Comparison of ENCODE assay signal across 16 cellular contexts in genomic region chr16:83840060-83840617, GRCh38. TPM values are rescaled to one million over a fixed set of nuclear protein-coding genes. Genes with fewer than 3 reads are reported as not detected.
A peak's percentile ranks its signal among the peaks of the same experiment; 100 is the strongest.
DNase-seq lines count a peak whose midpoint lies in the region; ATAC-seq and TF ChIP-seq lines count a peak whose summit lies in the region.
"Had no signal": no experiment of that assay in that cellular context is flagged by ENCODE, and none has a peak within 500 bp of the region (broad histone marks: within the 10 kb centered on the region; RNA-seq: fewer than 3 reads in every experiment).

No MANE protein-coding gene starts in this region.

- H3K14ac ChIP-seq in H9 (ENCODE audit: insufficient read depth, low read length) (peak overlapping the region; percentile 11; the same call in 1 of the 2 replicates), trophoblast cell (ENCODE audit: low read length) (no peak overlapping the region)

- peaks cover 79 to 81% of the 10 kb centered on the region in 2 experiments for H3K4me1 Mint-ChIP-seq in H9
- peaks cover 91% of the 10 kb centered on the region for H3K4me1 Mint-ChIP-seq in WTC11
- peaks cover 22% of the 10 kb centered on the region for H3K4me1 Mint-ChIP-seq in activated CD4-positive, alpha-beta memory T cell treated with anti-CD3 and anti-CD28 coated beads, Interleukin-2, amount 10 ng/mL, durations not matched to agents 7 days and 5 days

- no peak for DNase-seq in H9
- no peak for DNase-seq in WTC11 (ENCODE audit: low spot score)
- DNase-seq in trophoblast cell, result no peak
- DNase-seq in activated CD4-positive, alpha-beta memory T cell treated with anti-CD3 and anti-CD28 coated beads, Interleukin-2, amount 10 ng/mL, durations not matched to agents 7 days and 5 days, result no peak
- no peak for DNase-seq in foreskin fibroblast
- no peak for DNase-seq in esophagus squamous epithelium (lab: John Stamatoyannopoulos, UW)
- DNase-seq: 8988T; AML-193; CD8-positive, alpha-beta memory T cell; DMS53; GF-D8; GM23248; IMR-90 had no signal

- H3K27ac Mint-ChIP-seq in H9 (peak overlapping the region; percentile 95 to 100 (median 99)), WTC11 (peak overlapping the region; percentile 100)
- no peak overlapping the region for H3K27ac Mint-ChIP-seq in activated CD4-positive, alpha-beta memory T cell treated with anti-CD3 and anti-CD28 coated beads, Interleukin-2, amount 10 ng/mL, durations not matched to agents 7 days and 5 days
- H3K27ac Mint-ChIP-seq: CD8-positive, alpha-beta memory T cell had no signal

- H3K4me3 Mint-ChIP-seq in H9 (peak overlapping the region; percentile 21 to 60; a peak in 4 of 5 replicates), WTC11 (peak overlapping the region; percentile 43)
- H3K4me3 Mint-ChIP-seq in activated CD4-positive, alpha-beta memory T cell treated with anti-CD3 and anti-CD28 coated beads, Interleukin-2, amount 10 ng/mL, durations not matched to agents 7 days and 5 days, result no peak overlapping the region
- H3K4me3 Mint-ChIP-seq: CD8-positive, alpha-beta memory T cell had no signal

- POLR2A ChIA-PET in WTC11 (lab: Charles Lee), result no interaction called here
- POLR2A ChIA-PET in activated CD4-positive, alpha-beta memory T cell treated with anti-CD3 and anti-CD28 coated beads, Interleukin-2, amount 10 ng/mL, durations not matched to agents 7 days and 5 days (lab: Charles Lee), result no interaction called here

- H3K4me1 ChIP-seq in H9 (ENCODE audit: insufficient read depth, low read length) (peaks cover 6% of the 10 kb centered on the region), iPS-18a (ENCODE audit: control insufficient read depth, low read depth, low read length) (peaks cover 52% of the 10 kb centered on the region), trophoblast cell (ENCODE audit: control insufficient read depth in 1 of 2, insufficient read depth in 2 of 2, low read length in 2 of 2) (peaks cover 3 to 11% of the 10 kb centered on the region in 2 experiments), esophagus squamous epithelium (no peaks in the 10 kb centered on the region)

- CTCF ChIA-PET in WTC11 (lab: Charles Lee), result no interaction called here
- CTCF ChIA-PET in activated CD4-positive, alpha-beta memory T cell treated with anti-CD3 and anti-CD28 coated beads, Interleukin-2, amount 10 ng/mL, durations not matched to agents 7 days and 5 days (lab: Charles Lee), result no interaction called here

- no peak overlapping the region for H2AFZ ChIP-seq in H9 (ENCODE audit: low read length)
- H2AFZ ChIP-seq in trophoblast cell (ENCODE audit: insufficient read depth, low read length, poor library complexity), result no peak overlapping the region
- H2AFZ ChIP-seq: GM23248 had no signal

- H3K79me2 ChIP-seq in H9 (ENCODE audit: insufficient read depth, low read length), result no peaks in the 10 kb centered on the region
- no peaks in the 10 kb centered on the region for H3K79me2 ChIP-seq in trophoblast cell (ENCODE audit: control insufficient read depth, insufficient read depth, low read length, poor library complexity)

- intact Hi-C loops in esophagus squamous epithelium (cut with DNase I), result no loop called here

- peak overlapping the region; percentile 49 for H4K5ac ChIP-seq in H9 (ENCODE audit: insufficient read length, low read depth, low read length)

- H3K4me2 ChIP-seq in H9 (ENCODE audit: insufficient read depth, insufficient read length, low read length) (peak overlapping the region; percentile 13), trophoblast cell (ENCODE audit: low read length) (no peak overlapping the region)
- H3K4me2 ChIP-seq: BLaER1 had no signal

- H3K36me3 Mint-ChIP-seq in H9 (ENCODE audit: insufficient read depth in 1 of 3, low read depth in 3 of 3), result peaks cover 0 to 3% (median 0%) of the 10 kb centered on the region in 3 experiments; a peak in 2 of 7 replicates
- no peaks in the 10 kb centered on the region for H3K36me3 Mint-ChIP-seq in WTC11
- H3K36me3 Mint-ChIP-seq in activated CD4-positive, alpha-beta memory T cell treated with anti-CD3 and anti-CD28 coated beads, Interleukin-2, amount 10 ng/mL, durations not matched to agents 7 days and 5 days (ENCODE audit: low read depth), result no peaks in the 10 kb centered on the region

- H4K8ac ChIP-seq in H9 (replicated peaks; ENCODE audit: insufficient read length, low read depth, low read length), result no peak overlapping the region
- peak overlapping the region; percentile 51 for H4K8ac ChIP-seq in trophoblast cell (ENCODE audit: low read depth, low read length)

- H2BK15ac ChIP-seq in H9 (ENCODE audit: low read depth, low read length), result no peak overlapping the region

- H4K20me1 ChIP-seq in H9 (ENCODE audit: control insufficient read depth, insufficient read depth, insufficient read length), result no peaks in the 10 kb centered on the region
- H4K20me1 ChIP-seq: BLaER1 had no signal

- ATAC-seq in WTC11, result peak; percentile 66

- H2AK5ac ChIP-seq in H9 (ENCODE audit: insufficient read length, low read length) (no peak overlapping the region), trophoblast cell (ENCODE audit: low read length) (no peak overlapping the region)

- H3K9me3 Mint-ChIP-seq in H9, result peaks cover 1 to 3% of the 10 kb centered on the region in 2 experiments; a peak in 3 of 5 replicates
- H3K9me3 Mint-ChIP-seq in WTC11, result peaks cover 5% of the 10 kb centered on the region; the same call in 1 of the 2 replicates
- no peaks in the 10 kb centered on the region for H3K9me3 Mint-ChIP-seq in activated CD4-positive, alpha-beta memory T cell treated with anti-CD3 and anti-CD28 coated beads, Interleukin-2, amount 10 ng/mL, durations not matched to agents 7 days and 5 days
- H3K9me3 Mint-ChIP-seq: CD8-positive, alpha-beta memory T cell had no signal

- no peak overlapping the region for H3K23ac ChIP-seq in H9 (ENCODE audit: insufficient read length, low read depth, low read length)
- no peak overlapping the region for H3K23ac ChIP-seq in trophoblast cell (ENCODE audit: low read length)

- H3K9ac ChIP-seq in H9 (ENCODE audit: extremely low read depth, insufficient read length, low read length), result no peak overlapping the region
- H3K9ac ChIP-seq in iPS-18a (ENCODE audit: low read length), result peak overlapping the region; percentile 25
- H3K9ac ChIP-seq in trophoblast cell (ENCODE audit: low read length), result no peak overlapping the region
- H3K9ac ChIP-seq: BLaER1, GM23248 had no signal

- TF ChIP-seq CTCF in H9 (conservative IDR thresholded peaks at IDR 0.05) (no peak), WTC11 (IDR thresholded peaks at IDR 0.05) (no peak), foreskin fibroblast (IDR thresholded peaks at IDR 0.05; ENCODE audit: low read depth, low read length) (no peak), esophagus squamous epithelium (IDR thresholded peaks at IDR 0.05) (no peak)

- H3K4ac ChIP-seq in H9 (ENCODE audit: low read depth, low read length) (no peak overlapping the region; the same call in 1 of the 2 replicates), trophoblast cell (ENCODE audit: low read depth, low read length) (no peak overlapping the region)

- H3K79me1 ChIP-seq in H9 (ENCODE audit: insufficient read depth, low read depth, low read length, poor library complexity, severe bottlenecking) (no peaks in the 10 kb centered on the region), trophoblast cell (ENCODE audit: low read length) (peaks cover 4% of the 10 kb centered on the region)

- no CpG with 5 or more reads among the region's 4 CpGs for WGBS in H9 (ENCODE audit: extremely low coverage, insufficient read length, low lambda C conversion rate)
- no CpG with 5 or more reads among the region's 4 CpGs for WGBS in trophoblast cell (ENCODE audit: extremely low coverage, insufficient coverage, insufficient read length)
- 71 to 76% methylated on average over 4 of the region's 4 CpGs for WGBS in esophagus squamous epithelium, 2 donors

- H3K27me3 ChIP-seq in H9 (ENCODE audit: insufficient read depth, low read length) (no peaks in the 10 kb centered on the region), iPS-18a (ENCODE audit: control insufficient read depth, insufficient read depth, low read length) (no peaks in the 10 kb centered on the region), trophoblast cell (ENCODE audit: insufficient read depth, low read length) (no peaks in the 10 kb centered on the region), esophagus squamous epithelium (no peaks in the 10 kb centered on the region)
- H3K27me3 ChIP-seq: BLaER1 had no signal

- H3K4me3 ChIP-seq in iPS-18a (ENCODE audit: low read length) (peak overlapping the region; percentile 2), trophoblast cell (ENCODE audit: low read depth, low read length) (no peak overlapping the region), foreskin fibroblast (ENCODE audit: low read depth in 1 of 2, low read length in 2 of 2) (no peak overlapping the region), esophagus squamous epithelium (no peak overlapping the region)
- H3K4me3 ChIP-seq: BLaER1, GM23248, HAP-1 had no signal

- H3K18ac ChIP-seq in H9 (ENCODE audit: insufficient read length, low read depth, low read length), result peak overlapping the region; percentile 75
- no peak overlapping the region for H3K18ac ChIP-seq in trophoblast cell (ENCODE audit: low read length)

- H3K27me3 Mint-ChIP-seq in H9 (ENCODE audit: low read depth), result no peaks in the 10 kb centered on the region; the same call in 1 of the 2 replicates
- H3K27me3 Mint-ChIP-seq in WTC11 (ENCODE audit: low read depth), result no peaks in the 10 kb centered on the region
- H3K27me3 Mint-ChIP-seq in activated CD4-positive, alpha-beta memory T cell treated with anti-CD3 and anti-CD28 coated beads, Interleukin-2, amount 10 ng/mL, durations not matched to agents 7 days and 5 days, result peaks cover 43% of the 10 kb centered on the region

- peak overlapping the region; percentile 51 for H3K56ac ChIP-seq in H9 (ENCODE audit: insufficient read length, low read depth, low read length)

- H3K23me2 ChIP-seq in H9 (ENCODE audit: insufficient read length, low read depth, low read length, poor library complexity, severe bottlenecking), result no peaks in the 10 kb centered on the region

- H4K91ac ChIP-seq in H9 (ENCODE audit: insufficient read length, low read depth, low read length) (no peak overlapping the region), trophoblast cell (ENCODE audit: low read depth, low read length) (peak overlapping the region; percentile 33)

- no peak overlapping the region for H2BK5ac ChIP-seq in H9 (ENCODE audit: insufficient read length, low read length)
- H2BK5ac ChIP-seq in trophoblast cell (ENCODE audit: low read depth, low read length, poor library complexity), result no peak overlapping the region

- no peak overlapping the region for H2BK20ac ChIP-seq in H9 (ENCODE audit: low read depth, low read length, poor library complexity, severe bottlenecking)

- H2BK12ac ChIP-seq in H9 (ENCODE audit: insufficient read length, low read depth, low read length), result no peak overlapping the region
- H2BK12ac ChIP-seq in trophoblast cell (ENCODE audit: low read length), result peak overlapping the region; percentile 94

- peak overlapping the region; percentile 95 for H3T11ph ChIP-seq in H9 (ENCODE audit: low read length)

- H3K27ac ChIP-seq in H9 (ENCODE audit: insufficient read length, low read depth, low read length) (peak overlapping the region; percentile 96), iPS-18a (ENCODE audit: low read length) (peak overlapping the region; percentile 90), trophoblast cell (ENCODE audit: low read depth, low read length) (no peak overlapping the region), esophagus squamous epithelium (no peak overlapping the region)
- H3K27ac ChIP-seq: BLaER1, GM23248 had no signal

- H2BK120ac ChIP-seq in H9 (ENCODE audit: low read depth, low read length, poor library complexity, severe bottlenecking) (peak overlapping the region; percentile 98), trophoblast cell (ENCODE audit: insufficient read depth, low read length, poor library complexity) (no peak overlapping the region)

- H3K9me3 ChIP-seq in H9 (ENCODE audit: control insufficient read depth, low read depth, low read length) (no peaks in the 10 kb centered on the region), iPS-18a (ENCODE audit: control insufficient read depth, low read depth, low read length) (no peaks in the 10 kb centered on the region), trophoblast cell (ENCODE audit: insufficient read depth, low read depth, low read length) (no peaks in the 10 kb centered on the region), esophagus squamous epithelium (no peaks in the 10 kb centered on the region)
- H3K9me3 ChIP-seq: HAP-1 had no signal

- TF ChIP-seq POLR2A in esophagus squamous epithelium (IDR thresholded peaks at IDR 0.05), result no peak

- H3K36me3 ChIP-seq in iPS-18a (ENCODE audit: control insufficient read depth, low read depth, low read length) (no peaks in the 10 kb centered on the region), trophoblast cell (ENCODE audit: control insufficient read depth in 1 of 2, insufficient read depth in 2 of 2, low read length in 2 of 2) (no peaks in the 10 kb centered on the region), esophagus squamous epithelium (no peaks in the 10 kb centered on the region)
- H3K36me3 ChIP-seq: BLaER1, HAP-1 had no signal

- no peak overlapping the region for H4K12ac ChIP-seq in trophoblast cell (ENCODE audit: low read depth, low read length)

RNA-seq across cellular contexts. Expression of gene HSBP1, which starts 32.4 kb away (rescaled TPM):
- 228 and 230 TPM in 2 replicates for total RNA-seq in H9 (2021)
- total RNA-seq in WTC11 (2021), result 197 to 237 TPM (median 229 TPM) in 3 replicates
- 168 and 176 TPM in 2 replicates for polyA plus RNA-seq in trophoblast cell (2013)
- 10 to 100 TPM; 66.2 to 66.5 TPM for total RNA-seq in activated CD4-positive, alpha-beta memory T cell treated with anti-CD3 and anti-CD28 coated beads, Interleukin-2, amount 10 ng/mL, durations not matched to agents 7 days and 5 days
- total RNA-seq in esophagus squamous epithelium, result 10 to 100 TPM; 18.2 to 32.4 (median 23.3) TPM

RNA-seq across cellular contexts. Expression of gene MLYCD, which starts 58.8 kb away (rescaled TPM):
- total RNA-seq in H9 (2021) (6.8 and 7.1 TPM in 2 replicates), WTC11 (2021) (5.9 to 6.3 TPM (median 6.1 TPM) in 3 replicates), esophagus squamous epithelium (1 to 10 TPM; 2.7 to 8.6 (median 2.9) TPM)
- 0.89 and 0.93 TPM in 2 replicates for polyA plus RNA-seq in trophoblast cell (2013)
- 1 to 10 TPM; 3.5 to 4.0 TPM for total RNA-seq in activated CD4-positive, alpha-beta memory T cell treated with anti-CD3 and anti-CD28 coated beads, Interleukin-2, amount 10 ng/mL, durations not matched to agents 7 days and 5 days

Comparison
In these comparisons a context has a peak if more than half of its experiments do, and no peak if none do; other contexts are left out.
1. H3K27ac ChIP-seq: peak in H9 (single experiment) and iPS-18a (single experiment); none in trophoblast cell (single experiment) and esophagus squamous epithelium (0 of 4).